Comparison of ENCODE assay signal across 21 cellular contexts in the genomic region with DNA sequence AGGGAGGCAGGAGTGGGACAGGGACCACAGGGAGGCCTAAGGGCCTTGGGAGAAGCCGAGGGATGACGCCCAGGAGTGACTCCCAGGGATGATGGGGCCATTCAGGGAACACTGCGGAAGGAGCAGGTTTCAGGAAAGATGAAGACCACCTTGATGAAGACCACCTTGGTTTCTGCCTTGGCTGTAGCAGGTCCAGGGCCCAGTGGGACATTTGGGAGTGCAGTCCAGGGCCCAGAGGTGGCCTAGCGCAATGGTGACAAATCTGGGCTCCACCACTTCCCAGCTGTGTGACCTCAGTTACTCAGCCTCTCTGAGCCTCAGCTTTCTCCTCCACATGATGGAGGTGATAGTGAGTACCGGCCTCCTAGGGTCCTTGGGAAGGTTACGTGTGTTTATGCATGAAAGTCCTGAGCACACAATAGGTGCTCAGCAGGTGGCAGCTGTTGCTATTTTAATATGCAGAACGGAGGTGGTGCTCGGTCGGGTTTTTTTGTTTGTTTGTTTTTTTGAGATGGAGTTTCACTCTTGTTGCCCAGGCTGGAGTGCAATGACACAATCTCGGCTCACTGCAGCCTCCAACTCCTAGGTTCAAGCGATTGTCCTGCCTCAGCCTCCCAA. TPM values are rescaled to one million over a fixed set of nuclear protein-coding genes. Genes with fewer than 3 reads are reported as not detected.
"Had no signal": no experiment of that assay in that cellular context is flagged by ENCODE, and none has a peak within 500 bp of the region (broad histone marks: within the 10 kb centered on the region; RNA-seq: fewer than 3 reads in every experiment).

No MANE protein-coding gene starts in this region.

- H3K27me3 ChIP-seq: gastrocnemius medialis, pancreas, sigmoid colon, upper lobe of right lung had no signal

- H3K27me3 Mint-ChIP-seq: central memory CD8-positive, alpha-beta T cell had no signal

- H3K9me3 Mint-ChIP-seq: activated naive CD8-positive, alpha-beta T cell treated with anti-CD3 and anti-CD28 coated beads, Interleukin-2, amount 10 ng/mL, durations not matched to agents 7 days and 5 days; central memory CD8-positive, alpha-beta T cell; effector memory CD8-positive, alpha-beta T cell; natural killer cell had no signal

- H3K4me1 Mint-ChIP-seq: central memory CD8-positive, alpha-beta T cell had no signal

- H3K36me3 ChIP-seq: gastrocnemius medialis, heart left ventricle, pancreas, sigmoid colon, spleen, thoracic aorta, upper lobe of right lung had no signal

- H3K9me3 ChIP-seq: gastrocnemius medialis, heart left ventricle, pancreas, sigmoid colon, spleen, thoracic aorta, upper lobe of right lung had no signal

- H3K4me1 ChIP-seq: gastrocnemius medialis, pancreas, sigmoid colon, upper lobe of right lung had no signal

- H3K27ac Mint-ChIP-seq: activated naive CD8-positive, alpha-beta T cell treated with anti-CD3 and anti-CD28 coated beads, Interleukin-2, amount 10 ng/mL, durations not matched to agents 7 days and 5 days; effector memory CD8-positive, alpha-beta T cell; natural killer cell had no signal

- DNase-seq: activated CD4-positive, alpha-beta T cell treated with anti-CD3 and anti-CD28 coated beads, Interleukin-2, amount 50 U/mL, for 1 hour; activated CD8-positive, alpha-beta memory T cell treated with anti-CD3 and anti-CD28 coated beads for 24 hours; activated naive CD4-positive, alpha-beta T cell; activated naive CD8-positive, alpha-beta T cell treated with anti-CD3 and anti-CD28 coated beads, Interleukin-2, amount 10 ng/mL, durations not matched to agents 7 days and 5 days; effector memory CD8-positive, alpha-beta T cell; gastrocnemius medialis; heart left ventricle; mesenchymal stem cell; natural killer cell; pancreas; sigmoid colon; spleen; SW 1271; upper lobe of right lung had no signal

- H3K27ac ChIP-seq: coronary artery, epithelial cell of prostate, gastrocnemius medialis, heart left ventricle, pancreas, sigmoid colon, spleen, thoracic aorta, upper lobe of right lung had no signal

- H3K4me3 Mint-ChIP-seq: activated naive CD8-positive, alpha-beta T cell treated with anti-CD3 and anti-CD28 coated beads, Interleukin-2, amount 10 ng/mL, durations not matched to agents 7 days and 5 days; central memory CD8-positive, alpha-beta T cell; effector memory CD8-positive, alpha-beta T cell; natural killer cell had no signal

- H3K36me3 Mint-ChIP-seq: activated naive CD8-positive, alpha-beta T cell treated with anti-CD3 and anti-CD28 coated beads, Interleukin-2, amount 10 ng/mL, durations not matched to agents 7 days and 5 days; brain; natural killer cell had no signal

- ATAC-seq: activated CD4-positive, CD25-positive, alpha-beta regulatory T cell treated with anti-CD3 and anti-CD28 coated beads, Interleukin-2, amount 50 U/mL, for 24 hours; effector memory CD8-positive, alpha-beta T cell; gastrocnemius medialis; heart left ventricle; natural killer cell; pancreas had no signal

- H3K4me3 ChIP-seq: coronary artery, gastrocnemius medialis, heart left ventricle, pancreas, sigmoid colon, spleen, thoracic aorta, upper lobe of right lung had no signal

RNA-seq across cellular contexts. Expression of gene TSGA10IP, which starts 0.8 kb away (rescaled TPM):
- total RNA-seq: activated naive CD8-positive, alpha-beta T cell treated with anti-CD3 and anti-CD28 coated beads, Interleukin-2, amount 10 ng/mL, durations not matched to agents 7 days and 5 days; gastrocnemius medialis; liver; natural killer cell; thoracic aorta; upper lobe of right lung had no signal
